In the genomic region with DNA sequence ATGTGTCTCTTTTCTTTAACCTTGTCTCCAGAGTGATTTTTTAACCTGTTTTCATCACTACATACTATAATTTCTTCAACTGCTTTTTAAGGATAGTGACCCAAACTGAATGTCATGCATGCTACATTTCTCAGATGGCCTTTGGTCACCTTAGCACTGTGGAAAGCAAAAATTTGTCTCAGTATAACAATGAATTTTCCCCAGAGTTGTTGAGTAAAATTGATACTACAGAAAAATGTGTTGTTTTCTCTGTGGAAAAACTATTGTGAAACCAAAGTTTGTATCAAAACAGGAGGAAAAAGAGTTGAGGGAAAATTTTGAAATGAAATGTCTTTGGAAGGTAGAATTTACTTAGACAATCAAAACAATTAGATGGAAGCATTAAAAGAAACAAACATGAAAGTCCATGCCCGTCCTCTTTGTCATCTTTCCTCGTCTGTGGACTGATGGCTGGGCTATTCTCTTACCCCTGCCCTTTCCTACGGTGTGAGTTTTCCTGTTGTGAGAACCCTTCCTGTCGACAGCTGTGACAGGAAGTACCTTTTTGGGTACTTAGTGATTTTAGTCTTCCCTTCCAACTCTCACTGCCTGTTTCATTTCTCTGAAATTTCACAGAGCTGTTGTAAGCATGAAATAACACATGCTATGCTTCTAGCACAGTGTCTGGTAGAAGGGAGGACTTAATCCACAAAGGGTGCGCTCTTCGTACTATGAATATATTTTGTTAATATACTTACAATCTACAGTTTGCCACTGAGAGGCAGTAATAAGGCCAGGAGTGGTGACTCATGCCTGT, we compare ENCODE assay signal across 11 cellular contexts. TPM values are rescaled to one million over a fixed set of nuclear protein-coding genes. Genes with fewer than 3 reads are reported as not detected.
A peak's percentile ranks its signal among the peaks of the same experiment; 100 is the strongest.
DNase-seq lines count a peak whose midpoint lies in the region; ATAC-seq and TF ChIP-seq lines count a peak whose summit lies in the region.
"Had no signal": no experiment of that assay in that cellular context is flagged by ENCODE, and none has a peak within 500 bp of the region (broad histone marks: within the 10 kb centered on the region; RNA-seq: fewer than 3 reads in every experiment).

No MANE protein-coding gene starts in this region.

- H3K4me3 Mint-ChIP-seq in activated CD4-positive, alpha-beta T cell treated with anti-CD3 and anti-CD28 coated beads, Interleukin-2, amount 10 ng/mL, durations not matched to agents 24 days and 14 days, result peak overlapping the region; percentile 50
- peak overlapping the region; percentile 63 for H3K4me3 Mint-ChIP-seq in activated naive CD8-positive, alpha-beta T cell treated with anti-CD3 and anti-CD28 coated beads for 36 hours
- H3K4me3 Mint-ChIP-seq: neural crest cell had no signal

- peak overlapping the region; percentile 90 for H3K27ac Mint-ChIP-seq in activated CD4-positive, alpha-beta T cell treated with anti-CD3 and anti-CD28 coated beads, Interleukin-2, amount 10 ng/mL, durations not matched to agents 24 days and 14 days
- H3K27ac Mint-ChIP-seq in activated naive CD8-positive, alpha-beta T cell treated with anti-CD3 and anti-CD28 coated beads for 36 hours, result peak overlapping the region; percentile 82

- no peaks in the 10 kb centered on the region for H3K27me3 ChIP-seq in thoracic aorta (replicated peaks; ENCODE audit: insufficient read depth)

- no peaks in the 10 kb centered on the region for H3K36me3 ChIP-seq in thoracic aorta

- ATAC-seq in HG03025 (IDR thresholded peaks at IDR 0.05; ENCODE audit: low FRiP score, unreplicated experiment) (peak; percentile 51), thoracic aorta (ENCODE audit: insufficient number of reproducible peaks, low FRiP score, low read depth) (no peak)
- ATAC-seq: A549 had no signal

- intact Hi-C loops in activated CD4-positive, alpha-beta T cell treated with anti-CD3 and anti-CD28 coated beads, Interleukin-2, amount 10 ng/mL, durations not matched to agents 24 days and 14 days (cut with micrococcal nuclease), result loop anchor here (1.0 to 5.0 kb wide), 3 partner anchors 50 to 135 kb away; a partner anchor contains a TSS
- intact Hi-C loops in posterior cingulate gyrus (cut with DNase I), result no loop called here

- H3K4me1 ChIP-seq in thoracic aorta (ENCODE audit: control insufficient read depth in 1 of 2, low read depth in 2 of 2), result peaks cover 18 to 31% of the 10 kb centered on the region in 2 donors
- H3K4me1 ChIP-seq: A549 had no signal

- H3K9me3 Mint-ChIP-seq in activated CD4-positive, alpha-beta T cell treated with anti-CD3 and anti-CD28 coated beads, Interleukin-2, amount 10 ng/mL, durations not matched to agents 24 days and 14 days, result no peaks in the 10 kb centered on the region
- H3K9me3 Mint-ChIP-seq in activated naive CD8-positive, alpha-beta T cell treated with anti-CD3 and anti-CD28 coated beads for 36 hours, result no peaks in the 10 kb centered on the region
- H3K9me3 Mint-ChIP-seq: neural crest cell had no signal

- H3K27me3 Mint-ChIP-seq in activated CD4-positive, alpha-beta T cell treated with anti-CD3 and anti-CD28 coated beads, Interleukin-2, amount 10 ng/mL, durations not matched to agents 24 days and 14 days, result no peaks in the 10 kb centered on the region
- H3K27me3 Mint-ChIP-seq in activated naive CD8-positive, alpha-beta T cell treated with anti-CD3 and anti-CD28 coated beads for 36 hours, result no peaks in the 10 kb centered on the region

- H3K36me3 Mint-ChIP-seq in activated CD4-positive, alpha-beta T cell treated with anti-CD3 and anti-CD28 coated beads, Interleukin-2, amount 10 ng/mL, durations not matched to agents 24 days and 14 days (ENCODE audit: low read depth), result peaks cover 49% of the 10 kb centered on the region
- H3K36me3 Mint-ChIP-seq in activated naive CD8-positive, alpha-beta T cell treated with anti-CD3 and anti-CD28 coated beads for 36 hours, result peaks cover 41% of the 10 kb centered on the region

- no peak for TF ChIP-seq CTCF in thoracic aorta (IDR thresholded peaks at IDR 0.05)

- DNase-seq in activated CD4-positive, alpha-beta T cell treated with anti-CD3 and anti-CD28 coated beads, Interleukin-2, amount 10 ng/mL, durations not matched to agents 24 days and 14 days, result peak; percentile 61
- DNase-seq in activated CD4-positive, alpha-beta T cell treated with anti-CD3 and anti-CD28 coated beads, Interleukin-2, amount 50 U/mL, for 1 hour, result no peak
- DNase-seq in activated naive CD8-positive, alpha-beta T cell treated with anti-CD3 and anti-CD28 coated beads for 36 hours, result no peak
- DNase-seq in thoracic aorta (ENCODE audit: low spot score), result no peak
- DNase-seq in posterior cingulate gyrus, result no peak
- no peak for DNase-seq in caudate nucleus (lab: John Stamatoyannopoulos, UW)
- no peak for DNase-seq in hippocampal formation (lab: John Stamatoyannopoulos, UW)
- DNase-seq: NCI-H1417 had no signal

- H3K4me3 ChIP-seq in thoracic aorta, result peak overlapping the region; percentile 55
- H3K4me3 ChIP-seq: A549 had no signal

- H3K27ac ChIP-seq in thoracic aorta (peak overlapping the region; percentile 73 to 89), caudate nucleus (ENCODE audit: low read depth, low read length) (no peak overlapping the region)
- H3K27ac ChIP-seq: A549 had no signal

- peaks cover 35% of the 10 kb centered on the region for H3K4me1 Mint-ChIP-seq in activated CD4-positive, alpha-beta T cell treated with anti-CD3 and anti-CD28 coated beads, Interleukin-2, amount 10 ng/mL, durations not matched to agents 24 days and 14 days
- peaks cover 38% of the 10 kb centered on the region for H3K4me1 Mint-ChIP-seq in activated naive CD8-positive, alpha-beta T cell treated with anti-CD3 and anti-CD28 coated beads for 36 hours
- H3K4me1 Mint-ChIP-seq: neural crest cell had no signal

- H3K9me3 ChIP-seq in thoracic aorta, result no peaks in the 10 kb centered on the region
- H3K9me3 ChIP-seq: A549 had no signal

RNA-seq across cellular contexts. Expression of a gene that starts 50.8 kb away (rescaled TPM):
- total RNA-seq in activated CD4-positive, alpha-beta T cell treated with anti-CD3 and anti-CD28 coated beads, Interleukin-2, amount 10 ng/mL, durations not matched to agents 24 days and 14 days, result 0.43 and 0.65 TPM in 2 replicates
- total RNA-seq in activated naive CD8-positive, alpha-beta T cell treated with anti-CD3 and anti-CD28 coated beads for 36 hours, result under 1 TPM; 0.41 to 0.44 TPM
- total RNA-seq in thoracic aorta, result 1 to 10 TPM; 4.4 to 7.6 TPM

RNA-seq across cellular contexts. Expression of a gene that starts 51.7 kb away (rescaled TPM):
- total RNA-seq in activated CD4-positive, alpha-beta T cell treated with anti-CD3 and anti-CD28 coated beads, Interleukin-2, amount 10 ng/mL, durations not matched to agents 24 days and 14 days, result 16.3 and 17.2 TPM in 2 replicates
- total RNA-seq in activated naive CD8-positive, alpha-beta T cell treated with anti-CD3 and anti-CD28 coated beads for 36 hours, result 10 to 100 TPM; 12.5 to 14.1 TPM
- 10 to 100 TPM; 15.7 to 24.2 TPM for total RNA-seq in thoracic aorta
